Comparison of ENCODE assay signal across 1 cellular context in genomic region chr1:117587479-117588356, GRCh38.
TF ChIP-seq lines count a peak whose summit lies in the region.

No MANE protein-coding gene starts in this region.

TF ChIP-seq in K562, 482 proteins besides CTCF, POLR2A, EP300 and RAD21 (continued from another document):
- TF ChIP-seq TFE3 (CRISPR knock-in tag; IDR thresholded peaks at IDR 0.05) (peak; percentile 84), ZNF707 (CRISPR knock-in tag; conservative IDR thresholded peaks at IDR 0.05) (no peak), HDAC1 (IDR thresholded peaks at IDR 0.05) (no peak), ZNF232 (CRISPR knock-in tag; IDR thresholded peaks at IDR 0.05) (no peak), MEIS2 (IDR thresholded peaks at IDR 0.05; ENCODE audit: partially characterized antibody) (peak; percentile 80), RAD51 (IDR thresholded peaks at IDR 0.05; ENCODE audit: borderline replicate concordance, low read depth) (peak; percentile 83; the same call in 1 of the 2 replicates), POLR3A (IDR thresholded peaks at IDR 0.05; ENCODE audit: borderline replicate concordance, extremely low read depth, insufficient read depth, insufficient read length) (no peak), ARHGAP35 (IDR thresholded peaks at IDR 0.05; ENCODE audit: partially characterized antibody) (no peak), TRIM25 (IDR thresholded peaks at IDR 0.05; ENCODE audit: borderline replicate concordance) (no peak), PBX2 (CRISPR knock-in tag; IDR thresholded peaks at IDR 0.05; ENCODE audit: low read depth) (no peak), PBX2 (tag; conservative IDR thresholded peaks at IDR 0.05; ENCODE audit: low read depth) (peak; percentile 55; the same call in 1 of the 2 replicates), CEBPG (CRISPR knock-in tag; IDR thresholded peaks at IDR 0.05) (peak; percentile 18; the same call in 1 of the 2 replicates), CEBPG (tag; conservative IDR thresholded peaks at IDR 0.05 in 1 of 2, IDR thresholded peaks at IDR 0.05 in 1 of 2) (peak; percentile 10 to 50; a peak in 3 of 4 replicates), ATF2 (CRISPR knock-in tag; IDR thresholded peaks at IDR 0.05) (no peak), ZSCAN32 (CRISPR knock-in tag; IDR thresholded peaks at IDR 0.05) (no peak), HOMEZ (CRISPR knock-in tag; IDR thresholded peaks at IDR 0.05) (no peak), ETS1 (conservative IDR thresholded peaks at IDR 0.05; ENCODE audit: control insufficient read depth, low read depth, low read length) (no peak), MEF2A (IDR thresholded peaks at IDR 0.05; ENCODE audit: control insufficient read depth, low read depth, low read length) (0 out of 2 replicates have a peak, but pooled peaks have one; percentile 25), TAF1 (IDR thresholded peaks at IDR 0.05; ENCODE audit: control insufficient read depth, extremely low read depth, insufficient read depth, low read length, severe bottlenecking) (no peak), TOE1 (IDR thresholded peaks at IDR 0.05; ENCODE audit: borderline replicate concordance) (peak; percentile 56; the same call in 1 of the 2 replicates), TOE1 (CRISPR knock-in tag; IDR thresholded peaks at IDR 0.05; ENCODE audit: borderline replicate concordance, low read depth) (no peak), MYNN (IDR thresholded peaks at IDR 0.05) (no peak), MYNN (CRISPR knock-in tag; IDR thresholded peaks at IDR 0.05) (no peak), USF2 (CRISPR knock-in tag; IDR thresholded peaks at IDR 0.05) (peak; percentile 64), CBX3 (IDR thresholded peaks at IDR 0.05; ENCODE audit: borderline replicate concordance in 1 of 2, low read length in 2 of 2) (no peak), POLR2G (IDR thresholded peaks at IDR 0.05; ENCODE audit: low read depth, low read length) (no peak), ZBTB9 (CRISPR knock-in tag; IDR thresholded peaks at IDR 0.05) (no peak), POLR2AphosphoS5 (IDR thresholded peaks at IDR 0.05; ENCODE audit: control insufficient read depth, insufficient read depth, low read depth, low read length) (no peak), HMG20A (CRISPR knock-in tag; conservative IDR thresholded peaks at IDR 0.05) (no peak), MEF2D (tag; conservative IDR thresholded peaks at IDR 0.05; ENCODE audit: low read depth) (peak; percentile 76; the same call in 1 of the 2 replicates), DMBX1 (CRISPR knock-in tag; IDR thresholded peaks at IDR 0.05; ENCODE audit: borderline replicate concordance) (no peak), ELF4 (CRISPR knock-in tag; IDR thresholded peaks at IDR 0.05) (no peak), NCOA4 (IDR thresholded peaks at IDR 0.05; ENCODE audit: partially characterized antibody) (no peak), THRA (IDR thresholded peaks at IDR 0.05) (no peak), MBD1 (CRISPR knock-in tag; IDR thresholded peaks at IDR 0.05) (no peak), ZNF778 (CRISPR knock-in tag; IDR thresholded peaks at IDR 0.05) (no peak), ZKSCAN3 (CRISPR knock-in tag; IDR thresholded peaks at IDR 0.05) (no peak), ZNF384 (IDR thresholded peaks at IDR 0.05; ENCODE audit: low read depth, low read length) (no peak), ZNF24 (IDR thresholded peaks at IDR 0.05) (no peak), HNRNPUL1 (IDR thresholded peaks at IDR 0.05; ENCODE audit: low read length) (no peak), BHLHE40 (IDR thresholded peaks at IDR 0.05; ENCODE audit: low read length) (0 out of 2 replicates have a peak, but pooled peaks have one; percentile 6), ZNF23 (CRISPR knock-in tag; IDR thresholded peaks at IDR 0.05) (no peak), PPARD (CRISPR knock-in tag; IDR thresholded peaks at IDR 0.05) (no peak), PRPF4 (IDR thresholded peaks at IDR 0.05; ENCODE audit: insufficient read depth, low read depth, low read length, poor library complexity, severe bottlenecking) (no peak), CREM (IDR thresholded peaks at IDR 0.05; ENCODE audit: low read depth) (0 out of 2 replicates have a peak, but pooled peaks have one; percentile 13), CEBPB (tag; IDR thresholded peaks at IDR 0.05) (peak; percentile 82), LARP7 (IDR thresholded peaks at IDR 0.05) (no peak), CGGBP1 (CRISPR knock-in tag; IDR thresholded peaks at IDR 0.05) (no peak), RHOXF2B (CRISPR knock-in tag; conservative IDR thresholded peaks at IDR 0.05) (no peak)
